ENCODE assay signal across 2 cellular contexts in the genomic region with DNA sequence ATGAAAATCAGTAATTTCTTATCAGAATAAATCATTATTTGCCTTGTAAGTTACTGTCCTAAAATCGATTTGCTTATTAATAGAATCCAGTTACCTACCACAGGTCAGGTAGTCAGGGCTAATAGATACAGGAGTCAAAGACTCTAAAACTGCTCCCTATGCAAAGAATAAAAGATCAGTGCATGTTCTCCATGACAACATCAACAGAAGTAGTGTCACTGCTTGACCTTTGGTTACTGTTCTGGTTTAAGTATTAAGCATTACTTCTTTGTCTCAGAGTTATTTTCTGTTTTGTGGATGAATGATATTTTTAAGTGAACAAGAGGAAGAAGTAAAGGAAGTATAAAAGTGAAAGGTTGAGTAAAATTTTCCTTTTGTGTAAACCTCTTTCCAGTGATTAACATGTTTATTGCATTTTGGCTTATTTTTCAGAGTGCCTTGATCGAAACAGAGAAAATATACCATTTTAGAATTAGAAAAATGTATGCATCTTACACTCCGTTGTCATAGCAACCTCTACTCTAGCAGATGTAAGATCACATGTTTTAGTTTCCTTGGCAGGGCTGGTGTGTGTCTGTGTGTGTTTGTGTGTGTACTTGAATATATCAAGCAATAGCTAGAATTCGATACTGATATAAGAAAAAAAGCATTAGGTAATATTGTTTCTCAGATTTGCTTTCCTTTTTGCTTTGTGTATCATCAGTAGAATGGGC.
TF ChIP-seq lines count a peak whose summit lies in the region.

No MANE protein-coding gene starts in this region.

TF ChIP-seq in K562, 482 proteins besides CTCF, POLR2A, EP300 and RAD21:
- TF ChIP-seq, protein P1, sequence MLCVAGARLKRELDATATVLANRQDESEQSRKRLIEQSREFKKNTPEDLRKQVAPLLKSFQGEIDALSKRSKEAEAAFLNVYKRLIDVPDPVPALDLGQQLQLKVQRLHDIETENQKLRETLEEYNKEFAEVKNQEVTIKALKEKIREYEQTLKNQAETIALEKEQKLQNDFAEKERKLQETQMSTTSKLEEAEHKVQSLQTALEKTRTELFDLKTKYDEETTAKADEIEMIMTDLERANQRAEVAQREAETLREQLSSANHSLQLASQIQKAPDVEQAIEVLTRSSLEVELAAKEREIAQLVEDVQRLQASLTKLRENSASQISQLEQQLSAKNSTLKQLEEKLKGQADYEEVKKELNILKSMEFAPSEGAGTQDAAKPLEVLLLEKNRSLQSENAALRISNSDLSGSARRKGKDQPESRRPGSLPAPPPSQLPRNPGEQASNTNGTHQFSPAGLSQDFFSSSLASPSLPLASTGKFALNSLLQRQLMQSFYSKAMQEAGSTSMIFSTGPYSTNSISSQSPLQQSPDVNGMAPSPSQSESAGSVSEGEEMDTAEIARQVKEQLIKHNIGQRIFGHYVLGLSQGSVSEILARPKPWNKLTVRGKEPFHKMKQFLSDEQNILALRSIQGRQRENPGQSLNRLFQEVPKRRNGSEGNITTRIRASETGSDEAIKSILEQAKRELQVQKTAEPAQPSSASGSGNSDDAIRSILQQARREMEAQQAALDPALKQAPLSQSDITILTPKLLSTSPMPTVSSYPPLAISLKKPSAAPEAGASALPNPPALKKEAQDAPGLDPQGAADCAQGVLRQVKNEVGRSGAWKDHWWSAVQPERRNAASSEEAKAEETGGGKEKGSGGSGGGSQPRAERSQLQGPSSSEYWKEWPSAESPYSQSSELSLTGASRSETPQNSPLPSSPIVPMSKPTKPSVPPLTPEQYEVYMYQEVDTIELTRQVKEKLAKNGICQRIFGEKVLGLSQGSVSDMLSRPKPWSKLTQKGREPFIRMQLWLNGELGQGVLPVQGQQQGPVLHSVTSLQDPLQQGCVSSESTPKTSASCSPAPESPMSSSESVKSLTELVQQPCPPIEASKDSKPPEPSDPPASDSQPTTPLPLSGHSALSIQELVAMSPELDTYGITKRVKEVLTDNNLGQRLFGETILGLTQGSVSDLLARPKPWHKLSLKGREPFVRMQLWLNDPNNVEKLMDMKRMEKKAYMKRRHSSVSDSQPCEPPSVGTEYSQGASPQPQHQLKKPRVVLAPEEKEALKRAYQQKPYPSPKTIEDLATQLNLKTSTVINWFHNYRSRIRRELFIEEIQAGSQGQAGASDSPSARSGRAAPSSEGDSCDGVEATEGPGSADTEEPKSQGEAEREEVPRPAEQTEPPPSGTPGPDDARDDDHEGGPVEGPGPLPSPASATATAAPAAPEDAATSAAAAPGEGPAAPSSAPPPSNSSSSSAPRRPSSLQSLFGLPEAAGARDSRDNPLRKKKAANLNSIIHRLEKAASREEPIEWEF (CRISPR knock-in tag; IDR thresholded peaks at IDR 0.05) = no peak
- TF ChIP-seq RFX1 (IDR thresholded peaks at IDR 0.05) = peak; percentile 76

TF ChIP-seq in neural cell, 6 proteins besides CTCF, POLR2A, EP300 and RAD21:
- TF ChIP-seq, protein P2, sequence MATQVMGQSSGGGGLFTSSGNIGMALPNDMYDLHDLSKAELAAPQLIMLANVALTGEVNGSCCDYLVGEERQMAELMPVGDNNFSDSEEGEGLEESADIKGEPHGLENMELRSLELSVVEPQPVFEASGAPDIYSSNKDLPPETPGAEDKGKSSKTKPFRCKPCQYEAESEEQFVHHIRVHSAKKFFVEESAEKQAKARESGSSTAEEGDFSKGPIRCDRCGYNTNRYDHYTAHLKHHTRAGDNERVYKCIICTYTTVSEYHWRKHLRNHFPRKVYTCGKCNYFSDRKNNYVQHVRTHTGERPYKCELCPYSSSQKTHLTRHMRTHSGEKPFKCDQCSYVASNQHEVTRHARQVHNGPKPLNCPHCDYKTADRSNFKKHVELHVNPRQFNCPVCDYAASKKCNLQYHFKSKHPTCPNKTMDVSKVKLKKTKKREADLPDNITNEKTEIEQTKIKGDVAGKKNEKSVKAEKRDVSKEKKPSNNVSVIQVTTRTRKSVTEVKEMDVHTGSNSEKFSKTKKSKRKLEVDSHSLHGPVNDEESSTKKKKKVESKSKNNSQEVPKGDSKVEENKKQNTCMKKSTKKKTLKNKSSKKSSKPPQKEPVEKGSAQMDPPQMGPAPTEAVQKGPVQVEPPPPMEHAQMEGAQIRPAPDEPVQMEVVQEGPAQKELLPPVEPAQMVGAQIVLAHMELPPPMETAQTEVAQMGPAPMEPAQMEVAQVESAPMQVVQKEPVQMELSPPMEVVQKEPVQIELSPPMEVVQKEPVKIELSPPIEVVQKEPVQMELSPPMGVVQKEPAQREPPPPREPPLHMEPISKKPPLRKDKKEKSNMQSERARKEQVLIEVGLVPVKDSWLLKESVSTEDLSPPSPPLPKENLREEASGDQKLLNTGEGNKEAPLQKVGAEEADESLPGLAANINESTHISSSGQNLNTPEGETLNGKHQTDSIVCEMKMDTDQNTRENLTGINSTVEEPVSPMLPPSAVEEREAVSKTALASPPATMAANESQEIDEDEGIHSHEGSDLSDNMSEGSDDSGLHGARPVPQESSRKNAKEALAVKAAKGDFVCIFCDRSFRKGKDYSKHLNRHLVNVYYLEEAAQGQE (IDR thresholded peaks at IDR 0.05; ENCODE audit: borderline replicate concordance) = no peak
